ENCODE assay signal across 8 cellular contexts in genomic region chr16:4734063-4734729, GRCh38. TPM values are rescaled to one million over a fixed set of nuclear protein-coding genes. Genes with fewer than 3 reads are reported as not detected.
DNase-seq lines count a peak whose midpoint lies in the region; FAIRE-seq and TF ChIP-seq lines count a peak whose summit lies in the region.

ANKS3 (minus strand) TSS chr16:4734271; CDS start chr16:4730149, 4,122 bp downstream.
DNAAF8 (plus strand) TSS chr16:4734537; CDS start chr16:4736515, 1,978 bp downstream.

- TF ChIP-seq CTCF in GM20000 (IDR thresholded peaks at IDR 0.05; ENCODE audit: extremely low read depth, missing control alignments): no peak

- no peaks in the 10 kb centered on the region for H3K9me3 ChIP-seq in mesodermal cell (ENCODE audit: control insufficient read depth, low read length)

- no peaks in the 10 kb centered on the region for H3K4me1 ChIP-seq in mesodermal cell (ENCODE audit: control insufficient read depth, insufficient read depth, low read length, poor library complexity, severe bottlenecking)

- H3K27ac ChIP-seq in mesodermal cell (ENCODE audit: low read depth, low read length, severe bottlenecking): peak within 1 kb of the TSS; percentile 98

- H3K36me3 ChIP-seq in mesodermal cell (ENCODE audit: control insufficient read depth, insufficient read depth, low read length): peaks cover 24% of the 10 kb centered on the region

- FAIRE-seq in endometrium (lab: Jason Lieb, UNC): peak; percentile 31

- peak within 1 kb of the TSS; percentile 84 for H3K4me3 ChIP-seq in mesodermal cell (ENCODE audit: extremely low read depth, insufficient read depth, low read length, poor library complexity, severe bottlenecking)

- DNase-seq in COR-L47 (lab: John Stamatoyannopoulos, UW): peak; percentile 91
- DNase-seq in GM20000 (ENCODE audit: low spot score): peak; percentile 93
- peak; percentile 74 for DNase-seq in HS-5 (ENCODE audit: low read depth)
- DNase-seq in NOMO-1 treated with dmso at 0.1 percent for 144 hours (lab: John Stamatoyannopoulos, UW; ENCODE audit: unreplicated experiment): peak; percentile 94
- DNase-seq in activated CD8-positive, alpha-beta memory T cell treated with anti-CD3 and anti-CD28 coated beads, Interleukin-2, amount 50 U/mL, for 1 hour (ENCODE audit: extremely low read depth): peak; percentile 31
- peak; percentile 63 for DNase-seq in stimulated activated CD8-positive, alpha-beta memory T cell treated with anti-CD3 and anti-CD28 coated beads, Interleukin-15, amount 100 ng/mL, for 24 hours (ENCODE audit: low read depth)

- WGBS in mesodermal cell (ENCODE audit: insufficient coverage in 2 of 2), 2 experiments: 0 to 1% methylated on average over 47 to 51 of the region's 70 CpGs

RNA-seq across cellular contexts. Expression of gene ANKS3, which starts in this region (rescaled TPM):
- 12.9 TPM for polyA plus RNA-seq in mesodermal cell (2013, experiment 1 of 2)
- 10.1 TPM for polyA plus RNA-seq in mesodermal cell (2013, experiment 2 of 2)

RNA-seq across cellular contexts. Expression of gene DNAAF8, which starts in this region (rescaled TPM):
- polyA plus RNA-seq in mesodermal cell (2013, experiment 1 of 2): 0.26 TPM
- 0.71 TPM for polyA plus RNA-seq in mesodermal cell (2013, experiment 2 of 2)

Comparison
In these comparisons a context has a peak if more than half of its experiments do, and no peak if none do; other contexts are left out.
1. Peak in every context shown above with its lines: DNase-seq, H3K4me3 ChIP-seq and H3K27ac ChIP-seq.
2. DNase-seq: peak in every context shown above with its lines; median percentile 94 in NOMO-1 treated with dmso at 0.1 percent for 144 hours; 93 in GM20000; 91 in COR-L47; 74 in HS-5; 63 in stimulated activated CD8-positive, alpha-beta memory T cell treated with anti-CD3 and anti-CD28 coated beads, Interleukin-15, amount 100 ng/mL, for 24 hours; 31 in activated CD8-positive, alpha-beta memory T cell treated with anti-CD3 and anti-CD28 coated beads, Interleukin-2, amount 50 U/mL, for 1 hour.